ENCODE assay signal across 24 cellular contexts in genomic region chr1:228807904-228808487, GRCh38.
"Had no signal": no experiment of that assay in that cellular context is flagged by ENCODE, and none has a peak within 500 bp of the region (broad histone marks: within the 10 kb centered on the region; RNA-seq: fewer than 3 reads in every experiment).

No MANE protein-coding gene starts in this region.

- H3K9ac ChIP-seq: KMS-11 had no signal

- ATAC-seq: activated CD4-positive, CD25-positive, alpha-beta regulatory T cell treated with anti-CD3 and anti-CD28 coated beads, Interleukin-2, amount 50 U/mL, for 24 hours; activated naive CD8-positive, alpha-beta T cell treated with anti-CD3 and anti-CD28 coated beads, Interleukin-2, amount 50 U/mL, for 24 hours; activated T-cell treated with anti-CD3 and anti-CD28 coated beads, Interleukin-2, amount 50 U/mL, for 72 hours; SK-N-SH treated with all-trans-retinoic acid at 6 μM for 48 hours had no signal

- H3K36me3 Mint-ChIP-seq: brain, IgD-negative memory B cell had no signal

- DNase-seq: activated CD4-positive, alpha-beta T cell treated with anti-CD3 and anti-CD28 coated beads for 4 hours; activated naive CD4-positive, alpha-beta T cell treated with anti-CD3 and anti-CD28 coated beads, Interleukin-2, amount 50 U/mL, for 16 hours; activated naive CD8-positive, alpha-beta T cell treated with anti-CD3 and anti-CD28 coated beads, Interleukin-2, amount 50 U/mL, for 24 hours; activated T-cell treated with anti-CD3 and anti-CD28 coated beads for 4 hours; activated T-cell treated with anti-CD3 and anti-CD28 coated beads, Interleukin-2, amount 50 U/mL, for 72 hours; amniotic stem cell; NCI-H1092; NCI-H1930; NCI-H2107; NCI-H2171 treated with DMSO at 0.1 percent for 48 hours; NCI-H226; NCI-H526; NCI-H82; NK-92 treated with Interleukin-12 subunit alpha and Interleukin-12 subunit beta, amount 100 ng/mL, for 24 hours; Peyer's patch; SHP77 had no signal

- H3K36me3 ChIP-seq: ascending aorta, Peyer's patch, SJSA1 had no signal

- H3K27me3 Mint-ChIP-seq: activated naive CD8-positive, alpha-beta T cell treated with anti-CD3 and anti-CD28 coated beads, Interleukin-2, amount 50 U/mL, for 24 hours; brain had no signal

- H3K4me3 Mint-ChIP-seq: activated naive CD8-positive, alpha-beta T cell treated with anti-CD3 and anti-CD28 coated beads, Interleukin-2, amount 50 U/mL, for 24 hours; activated T-cell treated with anti-CD3 and anti-CD28 coated beads, Interleukin-2, amount 50 U/mL, for 72 hours; brain; IgD-negative memory B cell had no signal

- H3K27ac ChIP-seq: ascending aorta, KMS-11, Peyer's patch, SJSA1 had no signal

- H3K27me3 ChIP-seq: ascending aorta, Peyer's patch, SJSA1 had no signal

- H3K27ac Mint-ChIP-seq: activated naive CD8-positive, alpha-beta T cell treated with anti-CD3 and anti-CD28 coated beads, Interleukin-2, amount 50 U/mL, for 24 hours; activated T-cell treated with anti-CD3 and anti-CD28 coated beads, Interleukin-2, amount 50 U/mL, for 72 hours; activated T-helper 2 cell treated with anti-CD3 and anti-CD28 coated beads, Interferon-gamma antibody, Interleukin-2, Interleukin-4, amounts not matched to agents 10 μg/mL and 5 μg/mL and 100 μg/mL, durations not matched to agents 14 hours and 24 hours and 36 hours; IgD-negative memory B cell had no signal

- H3K9me3 ChIP-seq: ascending aorta, Peyer's patch, SJSA1 had no signal

- H3K4me2 ChIP-seq: KMS-11 had no signal

- H3K4me1 ChIP-seq: SJSA1 had no signal

- H3K4me3 ChIP-seq: ascending aorta, Peyer's patch, SJSA1 had no signal

- H3K9me3 Mint-ChIP-seq: activated naive CD8-positive, alpha-beta T cell treated with anti-CD3 and anti-CD28 coated beads, Interleukin-2, amount 50 U/mL, for 24 hours; activated T-helper 2 cell treated with anti-CD3 and anti-CD28 coated beads, Interferon-gamma antibody, Interleukin-2, Interleukin-4, amounts not matched to agents 10 μg/mL and 5 μg/mL and 100 μg/mL, durations not matched to agents 14 hours and 24 hours and 36 hours; IgD-negative memory B cell had no signal
